Comparison of ENCODE assay signal across 9 cellular contexts in the genomic region with DNA sequence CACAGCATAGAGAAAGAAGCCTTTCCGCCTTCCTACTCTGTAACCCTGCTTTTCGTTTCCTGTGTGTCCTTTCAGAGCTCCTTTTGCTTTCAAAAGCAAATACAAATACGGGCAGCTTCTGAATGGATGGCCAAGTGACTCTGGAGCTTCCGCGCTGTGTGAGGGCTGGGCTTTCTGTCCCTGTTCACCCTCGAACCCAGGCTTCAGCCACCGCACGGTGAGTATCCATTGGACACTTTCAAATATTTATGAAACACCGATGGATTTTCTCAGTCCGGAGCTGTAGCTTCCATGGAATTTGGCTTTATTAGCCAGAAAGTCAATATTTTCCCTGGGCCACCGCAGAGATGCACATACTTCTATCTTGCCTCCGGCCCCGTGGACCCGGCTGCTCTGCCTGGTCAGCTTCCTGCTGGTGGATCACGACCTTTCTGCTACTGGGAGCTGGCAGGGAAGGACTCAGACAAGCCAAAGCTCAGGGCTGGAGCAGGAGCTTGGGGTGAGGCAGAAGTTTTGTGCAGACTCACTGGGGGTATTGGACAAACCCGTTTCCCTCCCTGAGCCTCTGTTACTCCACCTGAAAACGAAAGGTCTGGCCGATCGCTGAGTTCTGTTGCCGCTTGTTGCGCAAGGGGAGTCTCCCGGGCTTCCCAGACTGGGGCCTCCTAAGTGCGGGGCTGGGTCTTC.
DNase-seq lines count a peak whose midpoint lies in the region; ATAC-seq and TF ChIP-seq lines count a peak whose summit lies in the region.
"Had no signal": no experiment of that assay in that cellular context is flagged by ENCODE, and none has a peak within 500 bp of the region (broad histone marks: within the 10 kb centered on the region; RNA-seq: fewer than 3 reads in every experiment).

No MANE protein-coding gene starts in this region.

- H4K8ac ChIP-seq in trophoblast cell (ENCODE audit: low read depth, low read length), result no peak overlapping the region

- H3K27me3 ChIP-seq in SJCRH30, result no peaks in the 10 kb centered on the region; the same call in 1 of the 2 replicates
- H3K27me3 ChIP-seq in cardiac muscle cell, result no peaks in the 10 kb centered on the region
- no peaks in the 10 kb centered on the region for H3K27me3 ChIP-seq in trophoblast cell (ENCODE audit: insufficient read depth, low read length)

- peak; percentile 23 for DNase-seq in EL
- DNase-seq in SJCRH30, result peak in 1 of 2 experiments; percentile 32
- DNase-seq in cardiac muscle cell (ENCODE audit: low read depth in 1 of 2, low spot score in 1 of 2), result peak in 1 of 2 donors; percentile 65
- peak; percentile 34 to 54 for DNase-seq in trophoblast cell
- no peak for DNase-seq in activated CD4-positive, alpha-beta T cell treated with anti-CD3 and anti-CD28 coated beads, Interleukin-2, amount 50 U/mL, for 48 hours
- DNase-seq in HT-29 (ENCODE audit: low spot score), result no peak
- DNase-seq: activated CD4-positive, alpha-beta T cell treated with anti-CD3 and anti-CD28 coated beads, Interleukin-2, amount 50 U/mL, for 4 hours had no signal

- no peak overlapping the region for H4K91ac ChIP-seq in trophoblast cell (ENCODE audit: low read depth, low read length)

- H3K14ac ChIP-seq in trophoblast cell (ENCODE audit: low read length), result no peak overlapping the region

- H3K9me3 ChIP-seq in SJCRH30 (replicated peaks), result no peaks in the 10 kb centered on the region
- no peaks in the 10 kb centered on the region for H3K9me3 ChIP-seq in cardiac muscle cell (ENCODE audit: low read depth)
- peaks cover 2% of the 10 kb centered on the region for H3K9me3 ChIP-seq in trophoblast cell (ENCODE audit: insufficient read depth, low read depth, low read length)

- TF ChIP-seq CTCF in cardiac muscle cell (IDR thresholded peaks at IDR 0.05; ENCODE audit: low read depth, low read length), result no peak

- H3K4me2 ChIP-seq in trophoblast cell (ENCODE audit: low read length), result no peak overlapping the region

- peak overlapping the region; percentile 33 for H2AFZ ChIP-seq in trophoblast cell (ENCODE audit: insufficient read depth, low read length, poor library complexity)

- no CpG with 5 or more reads among the region's 23 CpGs for WGBS in trophoblast cell (ENCODE audit: extremely low coverage, insufficient coverage, insufficient read length)

- no peak overlapping the region for H2AK5ac ChIP-seq in trophoblast cell (ENCODE audit: low read length)

- peaks cover 5% of the 10 kb centered on the region; the same call in 1 of the 2 replicates for H3K4me1 ChIP-seq in SJCRH30
- H3K4me1 ChIP-seq in cardiac muscle cell (ENCODE audit: low read depth), result peaks cover 19% of the 10 kb centered on the region
- peaks cover 15 to 16% of the 10 kb centered on the region in 2 experiments for H3K4me1 ChIP-seq in trophoblast cell (ENCODE audit: control insufficient read depth in 1 of 2, insufficient read depth in 2 of 2, low read length in 2 of 2)

- H4K12ac ChIP-seq in trophoblast cell (ENCODE audit: low read depth, low read length), result no peak overlapping the region

- H3K79me2 ChIP-seq in trophoblast cell (ENCODE audit: control insufficient read depth, insufficient read depth, low read length, poor library complexity), result no peaks in the 10 kb centered on the region

- H3K36me3 ChIP-seq in SJCRH30 (no peaks in the 10 kb centered on the region), cardiac muscle cell (no peaks in the 10 kb centered on the region), trophoblast cell (ENCODE audit: control insufficient read depth in 1 of 2, insufficient read depth in 2 of 2, low read length in 2 of 2) (no peaks in the 10 kb centered on the region)

- peaks cover 4% of the 10 kb centered on the region for H3K79me1 ChIP-seq in trophoblast cell (ENCODE audit: low read length)

- H3K4ac ChIP-seq in trophoblast cell (ENCODE audit: low read depth, low read length), result no peak overlapping the region

- no peak overlapping the region for H3K27ac ChIP-seq in SJCRH30
- peak overlapping the region; percentile 56 for H3K27ac ChIP-seq in cardiac muscle cell
- H3K27ac ChIP-seq in trophoblast cell (ENCODE audit: low read depth, low read length), result no peak overlapping the region

- no peak overlapping the region for H2BK5ac ChIP-seq in trophoblast cell (ENCODE audit: low read depth, low read length, poor library complexity)

- peak overlapping the region; percentile 42 for H3K4me3 ChIP-seq in SJCRH30
- no peak overlapping the region for H3K4me3 ChIP-seq in cardiac muscle cell
- no peak overlapping the region for H3K4me3 ChIP-seq in trophoblast cell (ENCODE audit: low read depth, low read length)

- no peak overlapping the region for H3K9ac ChIP-seq in trophoblast cell (ENCODE audit: low read length)

- no peak overlapping the region for H3K23ac ChIP-seq in trophoblast cell (ENCODE audit: low read length)

- no peak overlapping the region for H2BK120ac ChIP-seq in trophoblast cell (ENCODE audit: insufficient read depth, low read length, poor library complexity)

- H2BK12ac ChIP-seq in trophoblast cell (ENCODE audit: low read length), result no peak overlapping the region

- ATAC-seq in HG02588 (IDR thresholded peaks at IDR 0.05; ENCODE audit: unreplicated experiment) (no peak), GM21737 (IDR thresholded peaks at IDR 0.05; ENCODE audit: unreplicated experiment) (no peak)

- H3K18ac ChIP-seq in trophoblast cell (ENCODE audit: low read length), result no peak overlapping the region

Comparison
In these comparisons a context has a peak if more than half of its experiments do, and no peak if none do; other contexts are left out.
1. DNase-seq: peak in EL (single experiment) and trophoblast cell (2 of 2); none in activated CD4-positive, alpha-beta T cell treated with anti-CD3 and anti-CD28 coated beads, Interleukin-2, amount 50 U/mL, for 48 hours (0 of 2) and HT-29 (single experiment).